Comparison of ENCODE assay signal across 9 cellular contexts in the genomic region with DNA sequence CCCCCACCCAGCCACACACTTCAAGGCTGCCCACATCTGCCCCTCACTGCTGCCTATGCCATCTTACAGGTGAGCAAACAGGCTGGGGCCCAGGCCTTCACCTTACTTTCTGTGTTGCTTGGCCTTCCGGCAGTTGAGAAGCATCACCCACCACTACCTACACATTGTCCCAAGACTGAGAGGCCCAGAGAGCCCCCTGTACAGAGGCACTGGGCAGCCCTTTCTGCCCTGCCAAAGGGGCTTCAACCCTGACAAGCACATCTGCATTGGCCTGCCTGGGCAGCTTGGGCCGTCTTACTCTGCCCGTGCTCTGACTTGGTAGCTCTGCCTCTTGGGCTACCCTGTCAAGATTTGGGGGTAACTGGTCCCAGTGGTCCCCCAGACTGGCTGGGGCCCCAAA.
DNase-seq lines count a peak whose midpoint lies in the region; ATAC-seq and TF ChIP-seq lines count a peak whose summit lies in the region.
"Had no signal": no experiment of that assay in that cellular context is flagged by ENCODE, and none has a peak within 500 bp of the region (broad histone marks: within the 10 kb centered on the region; RNA-seq: fewer than 3 reads in every experiment).

No MANE protein-coding gene starts in this region.

- no peaks in the 10 kb centered on the region for H3K27me3 Mint-ChIP-seq in dendritic cell treated with granulocyte-macrophage colony-stimulating factor and Interleukin-4, amounts not matched to agents 40 ng/mL and 50 ng/mL, for 4 days
- no peaks in the 10 kb centered on the region for H3K27me3 Mint-ChIP-seq in nephron (ENCODE audit: low read depth)

- no peak for DNase-seq in AG10803 (ENCODE audit: low read depth)
- no peak for DNase-seq in LNCaP clone FGC (ENCODE audit: low read depth)
- DNase-seq in hepatic stellate cell (ENCODE audit: low spot score): no peak
- DNase-seq in NOMO-1 (lab: John Stamatoyannopoulos, UW; ENCODE audit: unreplicated experiment in 2 of 2): no peak
- DNase-seq: KBM-7 had no signal

- H3K27ac Mint-ChIP-seq in dendritic cell treated with granulocyte-macrophage colony-stimulating factor and Interleukin-4, amounts not matched to agents 40 ng/mL and 50 ng/mL, for 4 days: peak overlapping the region; percentile 75
- H3K27ac Mint-ChIP-seq in nephron: peak overlapping the region in 2 of 3 experiments; percentile 45 to 87

- H3K4me3 ChIP-seq in AG10803 (ENCODE audit: low read length): peak overlapping the region; percentile 84
- H3K4me3 ChIP-seq in LNCaP clone FGC (ENCODE audit: low read depth, low read length): peak overlapping the region; percentile 92

- no peaks in the 10 kb centered on the region for H3K9me3 Mint-ChIP-seq in dendritic cell treated with granulocyte-macrophage colony-stimulating factor and Interleukin-4, amounts not matched to agents 40 ng/mL and 50 ng/mL, for 4 days
- no peaks in the 10 kb centered on the region for H3K9me3 Mint-ChIP-seq in nephron

- no peak for ATAC-seq in HG03196 (IDR thresholded peaks at IDR 0.05; ENCODE audit: unreplicated experiment)
- no peak for ATAC-seq in GM18858 (IDR thresholded peaks at IDR 0.05; ENCODE audit: unreplicated experiment)

- H3K36me3 Mint-ChIP-seq in dendritic cell treated with granulocyte-macrophage colony-stimulating factor and Interleukin-4, amounts not matched to agents 40 ng/mL and 50 ng/mL, for 4 days (ENCODE audit: low read depth): peaks cover 51% of the 10 kb centered on the region
- H3K36me3 Mint-ChIP-seq in nephron (ENCODE audit: low read depth): peaks cover 7% of the 10 kb centered on the region

- no peak for TF ChIP-seq CTCF in AG10803 (conservative IDR thresholded peaks at IDR 0.05; ENCODE audit: low read length)
- TF ChIP-seq CTCF in LNCaP clone FGC (IDR thresholded peaks at IDR 0.05; ENCODE audit: control insufficient read depth, extremely low read depth, insufficient read depth): no peak
- TF ChIP-seq CTCF in nephron (IDR thresholded peaks at IDR 0.05; ENCODE audit: unreplicated experiment in 3 of 3): no peak

- H3K4me3 Mint-ChIP-seq in dendritic cell treated with granulocyte-macrophage colony-stimulating factor and Interleukin-4, amounts not matched to agents 40 ng/mL and 50 ng/mL, for 4 days: peak overlapping the region; percentile 82
- H3K4me3 Mint-ChIP-seq in nephron: peak overlapping the region; percentile 83 to 89 (median 88)

- peaks cover 52% of the 10 kb centered on the region for H3K4me1 Mint-ChIP-seq in dendritic cell treated with granulocyte-macrophage colony-stimulating factor and Interleukin-4, amounts not matched to agents 40 ng/mL and 50 ng/mL, for 4 days (ENCODE audit: low read depth)
- peaks cover 18% of the 10 kb centered on the region for H3K4me1 Mint-ChIP-seq in nephron

- intact Hi-C loops in dendritic cell treated with granulocyte-macrophage colony-stimulating factor and Interleukin-4, amounts not matched to agents 40 ng/mL and 50 ng/mL, for 4 days (cut with micrococcal nuclease): no loop called here
